12 cellular contexts compared by ENCODE assay signal in the genomic region with DNA sequence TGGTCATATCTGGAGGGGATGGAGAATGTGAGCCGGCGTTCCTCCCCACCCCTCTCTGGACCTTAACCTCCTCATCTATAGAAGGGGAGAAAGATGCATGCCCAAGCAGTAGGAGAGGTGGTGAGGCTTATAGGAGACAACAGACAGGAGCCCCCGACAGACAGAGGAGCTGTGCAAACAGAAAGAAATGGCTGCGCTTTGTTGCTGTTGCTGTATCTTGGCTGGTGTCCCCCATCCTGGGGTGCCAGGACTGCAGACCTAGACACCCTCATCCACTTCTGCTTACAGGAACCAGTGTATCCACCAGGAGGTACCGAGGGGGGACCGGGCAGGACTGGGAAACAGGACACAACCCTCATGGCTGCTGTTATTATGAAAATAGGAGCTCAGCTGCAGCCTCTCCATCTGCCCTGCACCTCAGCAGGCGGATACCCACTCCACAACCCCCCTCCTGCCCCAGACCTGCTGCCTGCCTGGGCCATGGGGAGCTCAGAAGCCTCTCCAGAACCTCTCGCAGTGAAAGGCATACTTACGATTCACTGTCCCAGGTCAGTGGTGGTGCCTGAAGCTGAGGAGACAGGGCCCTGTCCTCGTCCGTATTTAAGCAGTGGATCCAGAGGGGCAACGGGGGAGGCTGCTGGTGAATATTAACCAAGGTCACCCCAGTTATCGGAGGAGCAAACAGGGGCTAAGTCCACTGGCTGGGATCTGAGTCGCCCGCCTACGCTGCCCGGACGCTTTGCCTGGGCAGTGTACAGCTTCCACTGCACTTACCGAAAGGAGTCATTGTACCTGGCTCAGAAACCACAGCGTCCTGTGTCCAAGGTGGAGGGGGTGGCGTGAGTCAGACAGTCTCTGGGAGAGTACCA. TPM values are rescaled to one million over a fixed set of nuclear protein-coding genes. Genes with fewer than 3 reads are reported as not detected.
A peak's percentile ranks its signal among the peaks of the same experiment; 100 is the strongest.
DNase-seq lines count a peak whose midpoint lies in the region; ATAC-seq and TF ChIP-seq lines count a peak whose summit lies in the region.
"Had no signal": no experiment of that assay in that cellular context is flagged by ENCODE, and none has a peak within 500 bp of the region (broad histone marks: within the 10 kb centered on the region; RNA-seq: fewer than 3 reads in every experiment).

A gene (minus strand): TSS at position 576 of the 869 bp plus-strand sequence. CDS start 5,365 bp downstream, outside the sequence.

- TF ChIP-seq POLR2A in esophagus squamous epithelium (IDR thresholded peaks at IDR 0.05), result no peak

- H3K27ac Mint-ChIP-seq in dendritic cell treated with granulocyte-macrophage colony-stimulating factor and Interleukin-4, amounts not matched to agents 40 ng/mL and 50 ng/mL, for 4 days, result peak within 1 kb of the TSS; percentile 43

- 79 to 100% methylated on average over 2 to 18 of the region's 21 CpGs for WGBS in esophagus squamous epithelium, 2 donors

- H3K4me3 ChIP-seq in mucosa of rectum (ENCODE audit: low read length in 2 of 2) (peak within 1 kb of the TSS in 1 of 2 donors; percentile 60), esophagus squamous epithelium (no peak within 1 kb of the TSS)
- H3K4me3 ChIP-seq: gastroesophageal sphincter had no signal

- ATAC-seq in HG03025 (IDR thresholded peaks at IDR 0.05; ENCODE audit: low FRiP score, unreplicated experiment) (no peak), HG02759 (IDR thresholded peaks at IDR 0.05; ENCODE audit: unreplicated experiment) (no peak), Right ventricle myocardium inferior (no peak)
- ATAC-seq: gastroesophageal sphincter had no signal

- no peaks in the 10 kb centered on the region for H3K9me3 Mint-ChIP-seq in dendritic cell treated with granulocyte-macrophage colony-stimulating factor and Interleukin-4, amounts not matched to agents 40 ng/mL and 50 ng/mL, for 4 days
- H3K9me3 Mint-ChIP-seq: central memory CD8-positive, alpha-beta T cell had no signal

- DNase-seq in COLO668 (lab: John Stamatoyannopoulos, UW; ENCODE audit: unreplicated experiment), result peak; percentile 66
- peak; percentile 56 for DNase-seq in NCI-H1694 (lab: John Stamatoyannopoulos, UW)
- no peak for DNase-seq in esophagus squamous epithelium (lab: John Stamatoyannopoulos, UW)
- no peak for DNase-seq in Right ventricle myocardium inferior (ENCODE audit: missing footprints)
- DNase-seq: activated T-cell treated with anti-CD3 and anti-CD28 coated beads, Interleukin-2, amount 50 U/mL, for 1 hour; NCI-H187 had no signal

- H3K4me3 Mint-ChIP-seq in dendritic cell treated with granulocyte-macrophage colony-stimulating factor and Interleukin-4, amounts not matched to agents 40 ng/mL and 50 ng/mL, for 4 days, result no peak within 1 kb of the TSS
- H3K4me3 Mint-ChIP-seq: central memory CD8-positive, alpha-beta T cell had no signal

- H3K9me3 ChIP-seq in mucosa of rectum (ENCODE audit: control insufficient read depth in 2 of 2, low read length in 2 of 2) (no peaks in the 10 kb centered on the region), esophagus squamous epithelium (no peaks in the 10 kb centered on the region)
- H3K9me3 ChIP-seq: gastroesophageal sphincter had no signal

- H3K36me3 ChIP-seq in mucosa of rectum (ENCODE audit: control insufficient read depth in 2 of 2, insufficient read depth in 2 of 2, low read length in 2 of 2), result no peaks in the 10 kb centered on the region
- no peaks in the 10 kb centered on the region for H3K36me3 ChIP-seq in esophagus squamous epithelium
- H3K36me3 ChIP-seq: gastroesophageal sphincter had no signal

- peak within 1 kb of the TSS in 1 of 2 donors; percentile 67 for H3K9ac ChIP-seq in mucosa of rectum (ENCODE audit: low read depth in 1 of 2, low read length in 2 of 2)

- H3K4me1 ChIP-seq in mucosa of rectum (ENCODE audit: control insufficient read depth in 2 of 2, insufficient read depth in 2 of 2, low read length in 2 of 2) (peaks cover 33 to 51% of the 10 kb centered on the region in 2 donors), esophagus squamous epithelium (peaks cover 7 to 21% (median 8%) of the 10 kb centered on the region in 3 donors)

- H3K27ac ChIP-seq in mucosa of rectum (ENCODE audit: low read depth in 2 of 2, low read length in 2 of 2), result peak within 1 kb of the TSS; percentile 25 to 81
- H3K27ac ChIP-seq in esophagus squamous epithelium, result no peak within 1 kb of the TSS
- H3K27ac ChIP-seq: gastroesophageal sphincter had no signal

- no peaks in the 10 kb centered on the region for H3K36me3 Mint-ChIP-seq in dendritic cell treated with granulocyte-macrophage colony-stimulating factor and Interleukin-4, amounts not matched to agents 40 ng/mL and 50 ng/mL, for 4 days (ENCODE audit: low read depth)

- TF ChIP-seq CTCF in esophagus squamous epithelium (IDR thresholded peaks at IDR 0.05), result no peak

- H3K27me3 Mint-ChIP-seq in dendritic cell treated with granulocyte-macrophage colony-stimulating factor and Interleukin-4, amounts not matched to agents 40 ng/mL and 50 ng/mL, for 4 days, result no peaks in the 10 kb centered on the region
- H3K27me3 Mint-ChIP-seq: central memory CD8-positive, alpha-beta T cell had no signal

- H3K27me3 ChIP-seq in mucosa of rectum (ENCODE audit: control insufficient read depth in 2 of 2, insufficient read depth in 2 of 2, low read length in 2 of 2), result no peaks in the 10 kb centered on the region
- no peaks in the 10 kb centered on the region for H3K27me3 ChIP-seq in esophagus squamous epithelium

- H3K4me1 Mint-ChIP-seq in dendritic cell treated with granulocyte-macrophage colony-stimulating factor and Interleukin-4, amounts not matched to agents 40 ng/mL and 50 ng/mL, for 4 days (ENCODE audit: low read depth), result peaks cover 90% of the 10 kb centered on the region

- intact Hi-C loops in dendritic cell treated with granulocyte-macrophage colony-stimulating factor and Interleukin-4, amounts not matched to agents 40 ng/mL and 50 ng/mL, for 4 days (cut with micrococcal nuclease), result no loop called here
- intact Hi-C loops in esophagus squamous epithelium (cut with DNase I), result no loop called here
- intact Hi-C loops in Right ventricle myocardium inferior (cut with DNase I), result no loop called here

RNA-seq across cellular contexts. Expression of the gene that starts here (rescaled TPM):
- total RNA-seq in esophagus squamous epithelium (10 to 100 TPM in 1 of 4 donors, 1 to 10 TPM in 3; 1.7 to 16.4 (median 5.8) TPM), Right ventricle myocardium inferior (9.1 TPM)

Comparison
In these comparisons a context has a peak if more than half of its experiments do, and no peak if none do; other contexts are left out.
1. DNase-seq: peak in COLO668 (single experiment) and NCI-H1694 (single experiment); none in esophagus squamous epithelium (single experiment) and Right ventricle myocardium inferior (single experiment).
2. H3K27ac ChIP-seq: peak in mucosa of rectum (2 of 2); none in esophagus squamous epithelium (0 of 4).